Comparison of ENCODE assay signal across 17 cellular contexts in genomic region chr11:36053314-36053713, GRCh38.
A peak's percentile ranks its signal among the peaks of the same experiment; 100 is the strongest.
DNase-seq lines count a peak whose midpoint lies in the region; ATAC-seq and TF ChIP-seq lines count a peak whose summit lies in the region.
"Had no signal": no experiment of that assay in that cellular context is flagged by ENCODE, and none has a peak within 500 bp of the region (broad histone marks: within the 10 kb centered on the region; RNA-seq: fewer than 3 reads in every experiment).

No MANE protein-coding gene starts in this region.

- no peaks in the 10 kb centered on the region for H3K27me3 Mint-ChIP-seq in mesothelial cell of epicardium (ENCODE audit: low read depth)

- peaks cover 55% of the 10 kb centered on the region for H3K4me1 Mint-ChIP-seq in mesothelial cell of epicardium
- H3K4me1 Mint-ChIP-seq: B cell had no signal

- H3K27ac ChIP-seq in substantia nigra (ENCODE audit: low read depth, low read length, poor library complexity, severe bottlenecking) = peak overlapping the region; percentile 31
- H3K27ac ChIP-seq: BLaER1 treated with 17β-estradiol and CSF1 and Interleukin-3, amounts not matched to agents 10 nM and 100 nM; GM23248 had no signal

- H3K36me3 Mint-ChIP-seq in mesothelial cell of epicardium = peaks cover 6% of the 10 kb centered on the region
- H3K36me3 Mint-ChIP-seq: CD8-positive, alpha-beta T cell had no signal

- H3K27ac Mint-ChIP-seq in mesothelial cell of epicardium = peak overlapping the region; percentile 73
- H3K27ac Mint-ChIP-seq: B cell; CD8-positive, alpha-beta T cell had no signal

- DNase-seq in DMS79 treated with DMSO at 0.1 percent for 48 hours (lab: John Stamatoyannopoulos, UW) (peak; percentile 39), DMS79 (lab: John Stamatoyannopoulos, UW) (no peak), NCI-H446 treated with DMSO at 0.1 percent for 48 hours (lab: John Stamatoyannopoulos, UW) (peak; percentile 65), mesothelial cell of epicardium (ENCODE audit: low spot score in 2 of 2, unreplicated experiment in 2 of 2) (no peak), substantia nigra (lab: John Stamatoyannopoulos, UW) (no peak), AG08395 (ENCODE audit: low spot score) (no peak)
- DNase-seq in stimulated activated naive CD8-positive, alpha-beta T cell treated with anti-CD3 and anti-CD28 coated beads, Interleukin-15, Interleukin-2, amounts not matched to agents 100 U/mL and 50 U/mL, for 24 hours = no peak
- DNase-seq: 8988T; Calu3; CD8-positive, alpha-beta T cell; GM23248; HCEC 1CT; KG1 had no signal

- no peak for TF ChIP-seq CTCF in mesothelial cell of epicardium (IDR thresholded peaks at IDR 0.05; ENCODE audit: unreplicated experiment)

- ATAC-seq in stimulated activated naive CD8-positive, alpha-beta T cell treated with anti-CD3 and anti-CD28 coated beads, Interleukin-15, Interleukin-2, amounts not matched to agents 100 U/mL and 50 U/mL, for 24 hours = no peak
- no peak for ATAC-seq in GM19467 (IDR thresholded peaks at IDR 0.05; ENCODE audit: unreplicated experiment)
- ATAC-seq: CD8-positive, alpha-beta T cell; GM12878 had no signal

- peaks cover 6% of the 10 kb centered on the region for H3K9me3 Mint-ChIP-seq in mesothelial cell of epicardium
- H3K9me3 Mint-ChIP-seq: CD8-positive, alpha-beta T cell had no signal

- no peak overlapping the region for H3K4me3 Mint-ChIP-seq in mesothelial cell of epicardium
- H3K4me3 Mint-ChIP-seq: B cell; CD8-positive, alpha-beta T cell had no signal

Comparison
In these comparisons a context has a peak if more than half of its experiments do, and no peak if none do; other contexts are left out.
1. DNase-seq: peak in DMS79 treated with DMSO at 0.1 percent for 48 hours (single experiment) and NCI-H446 treated with DMSO at 0.1 percent for 48 hours (single experiment); none in DMS79 (single experiment), mesothelial cell of epicardium (0 of 2), substantia nigra (0 of 49), stimulated activated naive CD8-positive, alpha-beta T cell treated with anti-CD3 and anti-CD28 coated beads, Interleukin-15, Interleukin-2, amounts not matched to agents 100 U/mL and 50 U/mL, for 24 hours (single experiment) and AG08395 (single experiment).